Comparison of ENCODE assay signal across 13 cellular contexts in the genomic region with DNA sequence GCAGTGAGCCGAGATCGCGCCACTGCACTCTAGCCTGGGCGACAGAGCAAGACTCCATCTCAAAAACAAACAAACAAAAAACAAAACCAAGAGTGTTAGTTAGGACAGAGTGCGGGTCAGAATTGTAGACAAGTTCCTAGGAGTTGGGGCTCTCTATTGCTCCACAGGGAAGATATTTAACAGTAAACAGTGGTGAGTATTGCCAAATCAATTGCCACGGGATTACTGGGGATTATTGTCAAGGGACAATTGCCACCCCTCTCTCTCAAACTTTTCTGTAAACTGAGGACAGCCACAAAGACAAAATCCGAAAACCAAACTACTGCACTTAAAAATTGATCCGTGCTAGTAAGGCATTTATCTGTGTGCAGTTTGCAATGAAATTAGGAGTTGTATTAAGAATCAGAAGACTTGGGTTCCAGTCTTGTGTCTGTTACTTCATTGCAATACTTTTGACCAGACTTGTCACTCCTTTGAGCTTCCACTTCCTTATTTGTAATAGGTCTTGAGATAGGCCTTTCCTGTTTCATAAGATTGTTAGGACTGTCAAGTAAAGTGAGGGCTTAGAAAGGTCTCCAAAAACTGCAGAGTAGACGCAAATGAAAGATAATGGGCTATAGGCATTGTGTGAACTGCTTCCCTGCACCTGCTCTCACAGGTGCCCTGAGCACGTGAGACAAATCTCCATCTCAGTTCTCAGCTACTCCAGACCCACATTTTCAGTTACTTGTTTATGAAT. TPM values are rescaled to one million over a fixed set of nuclear protein-coding genes. Genes with fewer than 3 reads are reported as not detected.
DNase-seq lines count a peak whose midpoint lies in the region; ATAC-seq and TF ChIP-seq lines count a peak whose summit lies in the region.
"Had no signal": no experiment of that assay in that cellular context is flagged by ENCODE, and none has a peak within 500 bp of the region (broad histone marks: within the 10 kb centered on the region; RNA-seq: fewer than 3 reads in every experiment).

No MANE protein-coding gene starts in this region.

- H3K36me3 ChIP-seq in gastrocnemius medialis, result peaks cover 0 to 4% of the 10 kb centered on the region in 2 donors
- H3K36me3 ChIP-seq: cardiac muscle cell had no signal

- peak overlapping the region; percentile 25 for H3K4me3 Mint-ChIP-seq in progenitor cell of endocrine pancreas (ENCODE audit: low read depth)

- peaks cover 2 to 16% (median 9%) of the 10 kb centered on the region in 3 donors for H3K27me3 ChIP-seq in gastrocnemius medialis
- H3K27me3 ChIP-seq: gastroesophageal sphincter, suprapubic skin had no signal

- H3K4me1 Mint-ChIP-seq in progenitor cell of endocrine pancreas (ENCODE audit: low read depth), result peaks cover 21% of the 10 kb centered on the region

- H3K27me3 Mint-ChIP-seq in progenitor cell of endocrine pancreas, result peaks cover 3% of the 10 kb centered on the region

- H3K4me3 ChIP-seq in gastrocnemius medialis, result no peak overlapping the region
- H3K4me3 ChIP-seq: cardiac muscle cell had no signal

- WGBS in adipose tissue, 3 donors, result 73 to 93% (median 73%) methylated on average over 10 of the region's 10 CpGs

- H3K9me3 Mint-ChIP-seq in progenitor cell of endocrine pancreas (ENCODE audit: low read depth), result no peaks in the 10 kb centered on the region

- peaks cover 3 to 17% of the 10 kb centered on the region in 2 donors for H3K4me1 ChIP-seq in gastrocnemius medialis

- in situ Hi-C loops in gastrocnemius medialis (cut with MboI; ENCODE audit: low sequenced_read_pairs in 4 of 4), result no loop called here

- TF ChIP-seq CTCF in progenitor cell of endocrine pancreas (IDR thresholded peaks at IDR 0.05; ENCODE audit: unreplicated experiment) (no peak), gastrocnemius medialis (IDR thresholded peaks at IDR 0.05 in 4 of 5, conservative IDR thresholded peaks at IDR 0.05 in 1 of 5) (no peak)

- no peak for TF ChIP-seq POLR2A in gastrocnemius medialis (IDR thresholded peaks at IDR 0.05)

- DNase-seq in NCI-H1417 (lab: John Stamatoyannopoulos, UW) (peak; percentile 13 to 82 (median 49)), NCI-H1417 treated with DMSO at 0.1 percent for 48 hours (lab: John Stamatoyannopoulos, UW) (no peak), NAMALWA (ENCODE audit: low spot score) (peak; percentile 47), progenitor cell of endocrine pancreas (ENCODE audit: low spot score, unreplicated experiment) (no peak), gastrocnemius medialis (no peak), cortex of kidney (lab: John Stamatoyannopoulos, UW) (no peak), SW480 (ENCODE audit: low spot score) (no peak)

- no peak overlapping the region for H3K27ac Mint-ChIP-seq in progenitor cell of endocrine pancreas

- H3K27ac ChIP-seq in adipose tissue (ENCODE audit: low read depth, low read length), result peak overlapping the region; percentile 36
- H3K27ac ChIP-seq in gastrocnemius medialis, result peak overlapping the region in 1 of 4 donors; percentile 84
- H3K27ac ChIP-seq: cardiac muscle cell had no signal

- intact Hi-C loops in gastrocnemius medialis (cut with DNase I; ENCODE audit: low total_unique reads), result loop anchor here (5.0 kb wide), 1 partner anchor 41 kb away; no protein-coding TSS in a partner anchor

- H3K36me3 Mint-ChIP-seq in progenitor cell of endocrine pancreas (ENCODE audit: insufficient read depth), result peaks cover 3% of the 10 kb centered on the region

- ATAC-seq in gastrocnemius medialis, result no peak
- ATAC-seq: gastroesophageal sphincter, Right ventricle myocardium inferior had no signal

- H3K9me3 ChIP-seq in gastrocnemius medialis, result no peaks in the 10 kb centered on the region
- H3K9me3 ChIP-seq: gastroesophageal sphincter, MG63, suprapubic skin had no signal

RNA-seq across cellular contexts. Expression of a gene that starts 1.3 kb away (rescaled TPM):
- polyA plus RNA-seq in adipose tissue, result 1,000 to 10,000 TPM in 2 of 3 donors, 100 to 1,000 TPM in 1; 254 to 1,637 (median 1,229) TPM
- total RNA-seq in progenitor cell of endocrine pancreas (142 and 192 TPM in 2 replicates), gastrocnemius medialis (10 to 100 TPM in 3 of 4 donors, 1 to 10 TPM in 1; 8.4 to 66.2 (median 29.8) TPM)

RNA-seq across cellular contexts. Expression of a gene that starts 44.4 kb away (rescaled TPM):
- polyA plus RNA-seq in adipose tissue, result 1,000 to 10,000 TPM in 1 of 3 donors, 100 to 1,000 TPM in 1, 10 to 100 TPM in 1; 77.9 to 1,006 (median 392) TPM
- total RNA-seq in progenitor cell of endocrine pancreas (432 and 438 TPM in 2 replicates), gastrocnemius medialis (10 to 100 TPM in 3 of 4 donors, 1 to 10 TPM in 1; 6.4 to 60.3 (median 28.0) TPM)

RNA-seq across cellular contexts. Expression of a gene that starts 50.8 kb away (rescaled TPM):
- polyA plus RNA-seq in adipose tissue, result not detected
- total RNA-seq in progenitor cell of endocrine pancreas (not detected in 2 replicates), gastrocnemius medialis (not detected)
- total RNA-seq: cardiac muscle cell, gastroesophageal sphincter, Right ventricle myocardium inferior had no signal
- polyA plus RNA-seq: cardiac muscle cell had no signal

Comparison
In these comparisons a context has a peak if more than half of its experiments do, and no peak if none do; other contexts are left out.
1. DNase-seq: peak in NCI-H1417 (3 of 3) and NAMALWA (single experiment); none in NCI-H1417 treated with DMSO at 0.1 percent for 48 hours (single experiment), progenitor cell of endocrine pancreas (single experiment), gastrocnemius medialis (0 of 2), cortex of kidney (single experiment) and SW480 (single experiment).